Comparison of ENCODE assay signal across 28 cellular contexts in genomic region chr14:75527449-75528163, GRCh38. TPM values are rescaled to one million over a fixed set of nuclear protein-coding genes. Genes with fewer than 3 reads are reported as not detected.
DNase-seq lines count a peak whose midpoint lies in the region; ATAC-seq, FAIRE-seq and TF ChIP-seq lines count a peak whose summit lies in the region.
"Had no signal": no experiment of that assay in that cellular context is flagged by ENCODE, and none has a peak within 500 bp of the region (broad histone marks: within the 10 kb centered on the region; RNA-seq: fewer than 3 reads in every experiment).

No MANE protein-coding gene starts in this region.

- H3K9me3 ChIP-seq in gastroesophageal sphincter: no peaks in the 10 kb centered on the region
- H3K9me3 ChIP-seq: BLaER1, heart right ventricle, MG63, SJCRH30, upper lobe of right lung had no signal

- no TSS peak for BruUV-seq in MCF 10A (replicated peaks; lab: Mats Ljungman, UMichigan)

- peaks cover 9% of the 10 kb centered on the region for H3K27me3 ChIP-seq in gastroesophageal sphincter
- H3K27me3 ChIP-seq: BLaER1, MG63, upper lobe of right lung had no signal

- H3K27me3 Mint-ChIP-seq in activated T-cell treated with anti-CD3 and anti-CD28 coated beads, Interleukin-2, amount 50 U/mL, for 24 hours: no peaks in the 10 kb centered on the region
- no peaks in the 10 kb centered on the region for H3K27me3 Mint-ChIP-seq in activated T-helper 1 cell treated with anti-CD3 and anti-CD28 coated beads, Interleukin-12 subunit alpha, Interleukin-12 subunit beta, Interleukin-2, Interleukin-4 antibody, amounts not matched to agents 30 ng/mL and 10 ng/mL and 1 ng/mL, durations not matched to agents 14 hours and 24 hours and 36 hours (ENCODE audit: insufficient read depth)
- H3K27me3 Mint-ChIP-seq in natural killer cell treated with Interleukin-12 subunit alpha and Interleukin-12 subunit beta and Interleukin-15 and Interleukin-18, amount 100 ng/mL, for 72 hours: no peaks in the 10 kb centered on the region
- H3K27me3 Mint-ChIP-seq in MCF 10A (ENCODE audit: insufficient read depth, unreplicated experiment): no peaks in the 10 kb centered on the region
- H3K27me3 Mint-ChIP-seq: activated naive CD4-positive, alpha-beta T cell treated with anti-CD3 and anti-CD28 coated beads, Interleukin-2, amount 10 ng/mL, durations not matched to agents 7 days and 5 days; IgD-negative memory B cell had no signal

- no peak for TF ChIP-seq CTCF in MCF 10A (IDR thresholded peaks at IDR 0.05; ENCODE audit: unreplicated experiment)
- no peak for TF ChIP-seq CTCF in gastroesophageal sphincter (IDR thresholded peaks at IDR 0.05)

- no peaks in the 10 kb centered on the region for H3K9me3 Mint-ChIP-seq in activated T-cell treated with anti-CD3 and anti-CD28 coated beads, Interleukin-2, amount 50 U/mL, for 24 hours
- H3K9me3 Mint-ChIP-seq in activated T-helper 1 cell treated with anti-CD3 and anti-CD28 coated beads, Interleukin-12 subunit alpha, Interleukin-12 subunit beta, Interleukin-2, Interleukin-4 antibody, amounts not matched to agents 30 ng/mL and 10 ng/mL and 1 ng/mL, durations not matched to agents 14 hours and 24 hours and 36 hours: no peaks in the 10 kb centered on the region
- H3K9me3 Mint-ChIP-seq in natural killer cell treated with Interleukin-12 subunit alpha and Interleukin-12 subunit beta and Interleukin-15 and Interleukin-18, amount 100 ng/mL, for 72 hours: peaks cover 3% of the 10 kb centered on the region
- no peaks in the 10 kb centered on the region for H3K9me3 Mint-ChIP-seq in MCF 10A (ENCODE audit: unreplicated experiment)
- H3K9me3 Mint-ChIP-seq: activated naive CD4-positive, alpha-beta T cell treated with anti-CD3 and anti-CD28 coated beads, Interleukin-2, amount 10 ng/mL, durations not matched to agents 7 days and 5 days; H9; IgD-negative memory B cell; nephron had no signal

- intact Hi-C loops in activated T-helper 1 cell treated with anti-CD3 and anti-CD28 coated beads, Interleukin-12 subunit alpha, Interleukin-12 subunit beta, Interleukin-2, Interleukin-4 antibody, amounts not matched to agents 30 ng/mL and 10 ng/mL and 1 ng/mL, durations not matched to agents 14 hours and 24 hours and 36 hours (cut with micrococcal nuclease): no loop called here
- intact Hi-C loops in MCF 10A (cut with micrococcal nuclease): no loop called here

- ATAC-seq in natural killer cell treated with Interleukin-12 subunit alpha and Interleukin-12 subunit beta and Interleukin-15 and Interleukin-18, amount 100 ng/mL, for 72 hours: no peak
- no peak for ATAC-seq in gastroesophageal sphincter
- ATAC-seq: heart right ventricle, left lobe of liver, right cardiac atrium, upper lobe of right lung had no signal

- peaks cover 77% of the 10 kb centered on the region for H3K4me1 Mint-ChIP-seq in activated T-cell treated with anti-CD3 and anti-CD28 coated beads, Interleukin-2, amount 50 U/mL, for 24 hours (ENCODE audit: low read depth)
- H3K4me1 Mint-ChIP-seq in activated T-helper 1 cell treated with anti-CD3 and anti-CD28 coated beads, Interleukin-12 subunit alpha, Interleukin-12 subunit beta, Interleukin-2, Interleukin-4 antibody, amounts not matched to agents 30 ng/mL and 10 ng/mL and 1 ng/mL, durations not matched to agents 14 hours and 24 hours and 36 hours (ENCODE audit: low read depth): peaks cover 76% of the 10 kb centered on the region
- peaks cover 63 to 76% of the 10 kb centered on the region in 2 donors for H3K4me1 Mint-ChIP-seq in natural killer cell treated with Interleukin-12 subunit alpha and Interleukin-12 subunit beta and Interleukin-15 and Interleukin-18, amount 100 ng/mL, for 72 hours (ENCODE audit: low read depth in 2 of 2)
- peaks cover 21% of the 10 kb centered on the region for H3K4me1 Mint-ChIP-seq in MCF 10A (ENCODE audit: insufficient read depth, unreplicated experiment)
- H3K4me1 Mint-ChIP-seq: nephron had no signal

- H3K36me3 Mint-ChIP-seq in activated T-cell treated with anti-CD3 and anti-CD28 coated beads, Interleukin-2, amount 50 U/mL, for 24 hours (ENCODE audit: low read depth): peaks cover 95% of the 10 kb centered on the region
- peaks cover 86% of the 10 kb centered on the region for H3K36me3 Mint-ChIP-seq in activated T-helper 1 cell treated with anti-CD3 and anti-CD28 coated beads, Interleukin-12 subunit alpha, Interleukin-12 subunit beta, Interleukin-2, Interleukin-4 antibody, amounts not matched to agents 30 ng/mL and 10 ng/mL and 1 ng/mL, durations not matched to agents 14 hours and 24 hours and 36 hours (ENCODE audit: low read depth)
- H3K36me3 Mint-ChIP-seq in natural killer cell treated with Interleukin-12 subunit alpha and Interleukin-12 subunit beta and Interleukin-15 and Interleukin-18, amount 100 ng/mL, for 72 hours: peaks cover 73% of the 10 kb centered on the region
- H3K36me3 Mint-ChIP-seq in MCF 10A (ENCODE audit: insufficient read depth, unreplicated experiment): no peaks in the 10 kb centered on the region

- no peaks in the 10 kb centered on the region for H3K36me3 ChIP-seq in gastroesophageal sphincter
- H3K36me3 ChIP-seq: BLaER1, MG63, SJCRH30, upper lobe of right lung, WERI-Rb-1 had no signal

- peaks cover 0 to 4% (median 0%) of the 10 kb centered on the region in 3 donors for H3K4me1 ChIP-seq in gastroesophageal sphincter
- H3K4me1 ChIP-seq: SJCRH30 had no signal

- CTCF ChIA-PET in MCF 10A (lab: Yijun Ruan, JAX): interaction anchor here (0.6 kb wide), 2 partner anchors 126 to 1279 kb away, joined by 3 to 5 read pairs; no protein-coding TSS in a partner anchor

- POLR2A ChIA-PET in MCF 10A (lab: Yijun Ruan, JAX): no interaction called here

- H3K27ac ChIP-seq in gastroesophageal sphincter: no peak overlapping the region
- H3K27ac ChIP-seq: BLaER1, epithelial cell of prostate, heart right ventricle, parathyroid adenoma, SJCRH30, upper lobe of right lung, WERI-Rb-1 had no signal

- peak overlapping the region; percentile 77 for H3K27ac Mint-ChIP-seq in activated T-cell treated with anti-CD3 and anti-CD28 coated beads, Interleukin-2, amount 50 U/mL, for 24 hours
- peak overlapping the region; percentile 6 for H3K27ac Mint-ChIP-seq in activated T-helper 1 cell treated with anti-CD3 and anti-CD28 coated beads, Interleukin-12 subunit alpha, Interleukin-12 subunit beta, Interleukin-2, Interleukin-4 antibody, amounts not matched to agents 30 ng/mL and 10 ng/mL and 1 ng/mL, durations not matched to agents 14 hours and 24 hours and 36 hours
- H3K27ac Mint-ChIP-seq in natural killer cell treated with Interleukin-12 subunit alpha and Interleukin-12 subunit beta and Interleukin-15 and Interleukin-18, amount 100 ng/mL, for 72 hours: peak overlapping the region; percentile 71 to 99
- H3K27ac Mint-ChIP-seq in MCF 10A (ENCODE audit: low read depth, unreplicated experiment): no peak overlapping the region
- H3K27ac Mint-ChIP-seq: activated naive CD4-positive, alpha-beta T cell treated with anti-CD3 and anti-CD28 coated beads, Interleukin-2, amount 10 ng/mL, durations not matched to agents 7 days and 5 days; H9; nephron had no signal

- DNase-seq in activated T-cell treated with anti-CD3 and anti-CD28 coated beads, Interleukin-2, amount 50 U/mL, for 24 hours: no peak
- no peak for DNase-seq in activated T-cell treated with anti-CD3 and anti-CD28 coated beads for 4 hours
- DNase-seq in GM12891 (ENCODE audit: insufficient read length, low spot score): no peak
- no peak for DNase-seq in activated T-helper 1 cell treated with anti-CD3 and anti-CD28 coated beads, Interleukin-12 subunit alpha, Interleukin-12 subunit beta, Interleukin-2, Interleukin-4 antibody, amounts not matched to agents 30 ng/mL and 10 ng/mL and 1 ng/mL, durations not matched to agents 14 hours and 24 hours and 36 hours (ENCODE audit: low spot score)
- no peak for DNase-seq in natural killer cell treated with Interleukin-12 subunit alpha and Interleukin-12 subunit beta and Interleukin-15 and Interleukin-18, amount 100 ng/mL, for 72 hours (ENCODE audit: low spot score)
- no peak for DNase-seq in T-helper 9 cell
- no peak for DNase-seq in MCF 10A (ENCODE audit: unreplicated experiment)
- DNase-seq: activated naive CD4-positive, alpha-beta T cell treated with anti-CD3 and anti-CD28 coated beads, Interleukin-2, amount 10 ng/mL, durations not matched to agents 7 days and 5 days; H9; heart right ventricle; MG63; NCI-H1436; NK-92 treated with Interleukin-12 subunit alpha and Interleukin-12 subunit beta, amount 100 ng/mL, for 24 hours; right cardiac atrium; SJCRH30; stimulated activated CD4-positive, alpha-beta T cell treated with anti-CD3 and anti-CD28 coated beads, Interleukin-12 subunit alpha, Interleukin-12 subunit beta, amount 100 ng/mL, for 4 hours; upper lobe of right lung; WERI-Rb-1 had no signal

- no peak overlapping the region for H3K4me3 ChIP-seq in gastroesophageal sphincter
- H3K4me3 ChIP-seq: BLaER1, heart right ventricle, MG63, SJCRH30, upper lobe of right lung had no signal

- WGBS in gastroesophageal sphincter (ENCODE audit: low coverage in 1 of 2), 2 donors: 91 to 93% methylated on average over 5 to 8 of the region's 8 CpGs

- TF ChIP-seq POLR2A in GM12891 (IDR thresholded peaks at IDR 0.05; ENCODE audit: low read depth, low read length) (no peak), gastroesophageal sphincter (IDR thresholded peaks at IDR 0.05) (no peak)

- peak; percentile 57 for FAIRE-seq in GM12891 (lab: Jason Lieb, UNC)
- FAIRE-seq: astrocyte, RCC 7860 had no signal

- peak overlapping the region; percentile 63 for H3K4me3 Mint-ChIP-seq in activated T-cell treated with anti-CD3 and anti-CD28 coated beads, Interleukin-2, amount 50 U/mL, for 24 hours
- peak overlapping the region; percentile 75 for H3K4me3 Mint-ChIP-seq in activated T-helper 1 cell treated with anti-CD3 and anti-CD28 coated beads, Interleukin-12 subunit alpha, Interleukin-12 subunit beta, Interleukin-2, Interleukin-4 antibody, amounts not matched to agents 30 ng/mL and 10 ng/mL and 1 ng/mL, durations not matched to agents 14 hours and 24 hours and 36 hours
- H3K4me3 Mint-ChIP-seq in natural killer cell treated with Interleukin-12 subunit alpha and Interleukin-12 subunit beta and Interleukin-15 and Interleukin-18, amount 100 ng/mL, for 72 hours: peak overlapping the region; percentile 100
- no peak overlapping the region for H3K4me3 Mint-ChIP-seq in MCF 10A (ENCODE audit: unreplicated experiment)
- H3K4me3 Mint-ChIP-seq: activated naive CD4-positive, alpha-beta T cell treated with anti-CD3 and anti-CD28 coated beads, Interleukin-2, amount 10 ng/mL, durations not matched to agents 7 days and 5 days; H9; nephron had no signal

- TF ChIP-seq EP300 in gastroesophageal sphincter (IDR thresholded peaks at IDR 0.05): no peak

RNA-seq across cellular contexts. Expression of gene BATF, which starts 5.3 kb away (rescaled TPM):
- 74.9 TPM for polyA plus RNA-seq in GM12891 (2012; ENCODE audit: low read depth, missing spikeins)
- 213 and 214 TPM in 2 replicates for total RNA-seq in activated T-helper 1 cell treated with anti-CD3 and anti-CD28 coated beads, Interleukin-12 subunit alpha, Interleukin-12 subunit beta, Interleukin-2, Interleukin-4 antibody, amounts not matched to agents 30 ng/mL and 10 ng/mL and 1 ng/mL, durations not matched to agents 14 hours and 24 hours and 36 hours
- total RNA-seq in natural killer cell treated with Interleukin-12 subunit alpha and Interleukin-12 subunit beta and Interleukin-15 and Interleukin-18, amount 100 ng/mL, for 72 hours: 100 to 1,000 TPM; 219 to 220 TPM
- total RNA-seq in MCF 10A (2022) (not detected in 2 replicates), gastroesophageal sphincter (10 to 100 TPM in 1 of 4 donors, 1 to 10 TPM in 3; 2.6 to 16.8 (median 3.2) TPM)
- total RNA-seq: astrocyte, fibroblast of villous mesenchyme, H9, SJCRH30 had no signal

RNA-seq across cellular contexts. Expression of gene FLVCR2, which starts 50.8 kb away (rescaled TPM):
- polyA plus RNA-seq in GM12891 (2012; ENCODE audit: low read depth, missing spikeins): 2.1 TPM
- 2.5 and 2.9 TPM in 2 replicates for total RNA-seq in activated T-helper 1 cell treated with anti-CD3 and anti-CD28 coated beads, Interleukin-12 subunit alpha, Interleukin-12 subunit beta, Interleukin-2, Interleukin-4 antibody, amounts not matched to agents 30 ng/mL and 10 ng/mL and 1 ng/mL, durations not matched to agents 14 hours and 24 hours and 36 hours
- total RNA-seq in natural killer cell treated with Interleukin-12 subunit alpha and Interleukin-12 subunit beta and Interleukin-15 and Interleukin-18, amount 100 ng/mL, for 72 hours: 10 to 100 TPM in 1 of 2 donors, 1 to 10 TPM in 1; 5.3 to 21.2 TPM
- total RNA-seq in MCF 10A (2022) (3.2 and 4.2 TPM in 2 replicates), gastroesophageal sphincter (1 to 10 TPM; 1.9 to 5.8 (median 4.1) TPM)

Comparison
In these comparisons a context has a peak if more than half of its experiments do, and no peak if none do; other contexts are left out.
1. RNA of gene BATF, which starts 5.3 kb away (total RNA-seq): 219 to 220 TPM in natural killer cell treated with Interleukin-12 subunit alpha and Interleukin-12 subunit beta and Interleukin-15 and Interleukin-18, amount 100 ng/mL, for 72 hours and 213 to 214 TPM in activated T-helper 1 cell treated with anti-CD3 and anti-CD28 coated beads, Interleukin-12 subunit alpha, Interleukin-12 subunit beta, Interleukin-2, Interleukin-4 antibody, amounts not matched to agents 30 ng/mL and 10 ng/mL and 1 ng/mL, durations not matched to agents 14 hours and 24 hours and 36 hours; 2.6 to 16.8 TPM in gastroesophageal sphincter and not detected in MCF 10A; every median in the first group is over 10 times any median in the second.